Comparison of ENCODE assay signal across 13 cellular contexts in the genomic region with DNA sequence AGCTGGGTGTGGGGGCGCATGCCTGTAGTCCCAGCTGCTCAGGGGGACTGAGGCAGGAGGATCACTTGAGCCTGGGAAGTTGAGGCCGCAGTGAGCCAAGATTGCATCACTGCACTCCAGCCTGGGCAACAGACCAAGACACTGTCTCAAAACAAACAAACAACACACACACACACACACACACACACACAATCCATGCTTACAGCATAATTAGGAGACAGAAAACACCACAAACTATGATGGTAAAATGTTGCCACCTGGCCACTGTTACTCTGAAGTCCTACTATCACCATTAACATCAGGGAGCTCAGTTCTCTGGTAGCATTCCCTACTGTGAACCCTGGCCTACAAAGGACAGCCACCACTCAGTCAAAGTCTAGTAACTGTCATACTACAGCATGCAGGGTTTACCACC. TPM values are rescaled to one million over a fixed set of nuclear protein-coding genes. Genes with fewer than 3 reads are reported as not detected.
DNase-seq lines count a peak whose midpoint lies in the region; ATAC-seq and TF ChIP-seq lines count a peak whose summit lies in the region.
"Had no signal": no experiment of that assay in that cellular context is flagged by ENCODE, and none has a peak within 500 bp of the region (broad histone marks: within the 10 kb centered on the region; RNA-seq: fewer than 3 reads in every experiment).

No MANE protein-coding gene starts in this region.

- WGBS in esophagus squamous epithelium, 2 donors = 36 to 40% methylated on average over 1 to 2 of the region's 2 CpGs

- no peaks in the 10 kb centered on the region for H3K27me3 ChIP-seq in esophagus squamous epithelium

- no peak overlapping the region for H3K4me3 ChIP-seq in esophagus squamous epithelium
- H3K4me3 ChIP-seq: SK-N-MC had no signal

- TF ChIP-seq CTCF in esophagus squamous epithelium (IDR thresholded peaks at IDR 0.05) (no peak), GM10266 (IDR thresholded peaks at IDR 0.05; ENCODE audit: control insufficient read depth, insufficient read depth, low read depth, missing control alignments) (no peak)

- intact Hi-C loops in esophagus squamous epithelium (cut with DNase I) = no loop called here

- peaks cover 0 to 17% (median 4%) of the 10 kb centered on the region in 3 donors for H3K4me1 ChIP-seq in esophagus squamous epithelium

- peaks cover 0 to 15% (median 9%) of the 10 kb centered on the region in 3 donors for H3K36me3 ChIP-seq in esophagus squamous epithelium

- no peak for TF ChIP-seq POLR2A in esophagus squamous epithelium (IDR thresholded peaks at IDR 0.05)

- no peaks in the 10 kb centered on the region for H3K9me3 ChIP-seq in esophagus squamous epithelium

- H3K27ac ChIP-seq in esophagus squamous epithelium = peak overlapping the region in 3 of 4 donors; percentile 45 to 74 (median 63)
- H3K27ac ChIP-seq: SK-N-MC had no signal

- ATAC-seq in HG03439 (IDR thresholded peaks at IDR 0.05; ENCODE audit: unreplicated experiment) = no peak

- peak; percentile 35 for DNase-seq in Ammon's horn (ENCODE audit: low spot score)
- peak; percentile 34 for DNase-seq in NCI-H2196 treated with DMSO at 0.1 percent for 48 hours (lab: John Stamatoyannopoulos, UW; ENCODE audit: unreplicated experiment)
- DNase-seq in esophagus squamous epithelium (lab: John Stamatoyannopoulos, UW) = no peak
- DNase-seq in myocyte (ENCODE audit: low read depth) = peak; percentile 58
- DNase-seq in NCI-H345 (lab: John Stamatoyannopoulos, UW) = no peak
- no peak for DNase-seq in COLO829 (ENCODE audit: low spot score)
- no peak for DNase-seq in GM10266 (ENCODE audit: extremely low spot score)
- DNase-seq: activated CD8-positive, alpha-beta memory T cell treated with anti-CD3 and anti-CD28 coated beads, Interleukin-2, amount 50 U/mL, for 4 hours; CD4-positive, alpha-beta T cell; stimulated activated CD4-positive, alpha-beta T cell treated with anti-CD3 and anti-CD28 coated beads, Interleukin-4, amount 100 ng/mL, for 4 hours had no signal

RNA-seq across cellular contexts. Expression of gene DNPEP, which starts 18.3 kb away (rescaled TPM):
- 10 to 100 TPM; 36.7 to 82.4 (median 39.5) TPM for total RNA-seq in esophagus squamous epithelium
- 61.4 and 65.3 TPM in 2 replicates for total RNA-seq in myocyte
- 74.2 TPM for polyA plus RNA-seq in myocyte (2012)

RNA-seq across cellular contexts. Expression of gene RESP18, which starts 36.9 kb away (rescaled TPM):
- total RNA-seq in esophagus squamous epithelium = not detected
- not detected in 2 replicates for total RNA-seq in myocyte
- polyA plus RNA-seq in myocyte (2012) = not detected
- total RNA-seq: CD4-positive, alpha-beta T cell; mononuclear cell had no signal

RNA-seq across cellular contexts. Expression of gene DES, which starts 48.7 kb away (rescaled TPM):
- total RNA-seq in esophagus squamous epithelium = 1,000 to 10,000 TPM in 1 of 4 donors, 100 to 1,000 TPM in 3; 120 to 2,698 (median 303) TPM
- 10,265 and 13,585 TPM in 2 replicates for total RNA-seq in myocyte
- polyA plus RNA-seq in myocyte (2012) = 3,580 TPM
- total RNA-seq: CD4-positive, alpha-beta T cell had no signal

Comparison
In these comparisons a context has a peak if more than half of its experiments do, and no peak if none do; other contexts are left out.
1. DNase-seq: peak in Ammon's horn (single experiment), NCI-H2196 treated with DMSO at 0.1 percent for 48 hours (single experiment) and myocyte (single experiment); none in esophagus squamous epithelium (single experiment), NCI-H345 (single experiment), COLO829 (single experiment) and GM10266 (single experiment).